ENCODE assay signal across 1 cellular context in the genomic region with DNA sequence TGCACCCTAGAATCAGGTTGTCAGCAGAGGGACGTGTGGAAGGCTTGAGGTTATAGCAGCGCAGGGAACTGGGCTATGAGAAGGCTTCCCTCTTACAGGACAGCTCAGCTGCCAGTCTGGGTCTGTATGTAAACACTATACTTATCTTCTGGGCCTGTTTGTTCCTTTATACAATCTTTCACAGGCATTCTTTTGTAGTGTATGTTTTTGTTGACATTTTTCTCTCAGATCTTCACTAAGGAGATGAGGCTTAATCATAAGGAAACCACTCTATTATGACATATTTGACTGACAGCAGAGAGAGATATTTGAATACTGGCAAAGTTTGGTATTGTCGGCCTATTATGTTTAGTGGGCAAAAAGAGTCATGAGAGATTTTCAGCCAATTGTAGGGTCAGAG.
TF ChIP-seq lines count a peak whose summit lies in the region.

No MANE protein-coding gene starts in this region.

TF ChIP-seq in HCT116, 20 proteins besides CTCF, POLR2A, EP300 and RAD21 (continued from another document):
- TF ChIP-seq, protein P1, sequence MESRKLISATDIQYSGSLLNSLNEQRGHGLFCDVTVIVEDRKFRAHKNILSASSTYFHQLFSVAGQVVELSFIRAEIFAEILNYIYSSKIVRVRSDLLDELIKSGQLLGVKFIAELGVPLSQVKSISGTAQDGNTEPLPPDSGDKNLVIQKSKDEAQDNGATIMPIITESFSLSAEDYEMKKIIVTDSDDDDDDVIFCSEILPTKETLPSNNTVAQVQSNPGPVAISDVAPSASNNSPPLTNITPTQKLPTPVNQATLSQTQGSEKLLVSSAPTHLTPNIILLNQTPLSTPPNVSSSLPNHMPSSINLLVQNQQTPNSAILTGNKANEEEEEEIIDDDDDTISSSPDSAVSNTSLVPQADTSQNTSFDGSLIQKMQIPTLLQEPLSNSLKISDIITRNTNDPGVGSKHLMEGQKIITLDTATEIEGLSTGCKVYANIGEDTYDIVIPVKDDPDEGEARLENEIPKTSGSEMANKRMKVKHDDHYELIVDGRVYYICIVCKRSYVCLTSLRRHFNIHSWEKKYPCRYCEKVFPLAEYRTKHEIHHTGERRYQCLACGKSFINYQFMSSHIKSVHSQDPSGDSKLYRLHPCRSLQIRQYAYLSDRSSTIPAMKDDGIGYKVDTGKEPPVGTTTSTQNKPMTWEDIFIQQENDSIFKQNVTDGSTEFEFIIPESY (IDR thresholded peaks at IDR 0.05; ENCODE audit: extremely low read depth, insufficient replicate concordance, low read length), result no peak
- no peak for TF ChIP-seq FOSL1 (IDR thresholded peaks at IDR 0.05; ENCODE audit: low read depth)
- TF ChIP-seq, protein P2, sequence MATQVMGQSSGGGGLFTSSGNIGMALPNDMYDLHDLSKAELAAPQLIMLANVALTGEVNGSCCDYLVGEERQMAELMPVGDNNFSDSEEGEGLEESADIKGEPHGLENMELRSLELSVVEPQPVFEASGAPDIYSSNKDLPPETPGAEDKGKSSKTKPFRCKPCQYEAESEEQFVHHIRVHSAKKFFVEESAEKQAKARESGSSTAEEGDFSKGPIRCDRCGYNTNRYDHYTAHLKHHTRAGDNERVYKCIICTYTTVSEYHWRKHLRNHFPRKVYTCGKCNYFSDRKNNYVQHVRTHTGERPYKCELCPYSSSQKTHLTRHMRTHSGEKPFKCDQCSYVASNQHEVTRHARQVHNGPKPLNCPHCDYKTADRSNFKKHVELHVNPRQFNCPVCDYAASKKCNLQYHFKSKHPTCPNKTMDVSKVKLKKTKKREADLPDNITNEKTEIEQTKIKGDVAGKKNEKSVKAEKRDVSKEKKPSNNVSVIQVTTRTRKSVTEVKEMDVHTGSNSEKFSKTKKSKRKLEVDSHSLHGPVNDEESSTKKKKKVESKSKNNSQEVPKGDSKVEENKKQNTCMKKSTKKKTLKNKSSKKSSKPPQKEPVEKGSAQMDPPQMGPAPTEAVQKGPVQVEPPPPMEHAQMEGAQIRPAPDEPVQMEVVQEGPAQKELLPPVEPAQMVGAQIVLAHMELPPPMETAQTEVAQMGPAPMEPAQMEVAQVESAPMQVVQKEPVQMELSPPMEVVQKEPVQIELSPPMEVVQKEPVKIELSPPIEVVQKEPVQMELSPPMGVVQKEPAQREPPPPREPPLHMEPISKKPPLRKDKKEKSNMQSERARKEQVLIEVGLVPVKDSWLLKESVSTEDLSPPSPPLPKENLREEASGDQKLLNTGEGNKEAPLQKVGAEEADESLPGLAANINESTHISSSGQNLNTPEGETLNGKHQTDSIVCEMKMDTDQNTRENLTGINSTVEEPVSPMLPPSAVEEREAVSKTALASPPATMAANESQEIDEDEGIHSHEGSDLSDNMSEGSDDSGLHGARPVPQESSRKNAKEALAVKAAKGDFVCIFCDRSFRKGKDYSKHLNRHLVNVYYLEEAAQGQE (IDR thresholded peaks at IDR 0.05; ENCODE audit: low read depth), result no peak
